In genomic region chr21:15195768-15196167, GRCh38 we compare ENCODE assay signal across 18 cellular contexts.
DNase-seq lines count a peak whose midpoint lies in the region; ATAC-seq, FAIRE-seq and TF ChIP-seq lines count a peak whose summit lies in the region.
"Had no signal": no experiment of that assay in that cellular context is flagged by ENCODE, and none has a peak within 500 bp of the region (broad histone marks: within the 10 kb centered on the region; RNA-seq: fewer than 3 reads in every experiment).

No MANE protein-coding gene starts in this region.

- TF ChIP-seq CTCF in K562 (IDR thresholded peaks at IDR 0.05 in 2 of 3, conservative IDR thresholded peaks at IDR 0.05 in 1 of 3; ENCODE audit: insufficient read depth in 2 of 3, low read depth in 1 of 3, low read length in 3 of 3) (no peak), mucosa of descending colon (IDR thresholded peaks at IDR 0.05) (no peak)

- H3K9me1 ChIP-seq in K562 (ENCODE audit: control insufficient read depth, insufficient read depth, low read length), result no peaks in the 10 kb centered on the region

- no peaks in the 10 kb centered on the region for H3K79me2 ChIP-seq in K562 (ENCODE audit: control insufficient read depth, insufficient read depth, low read length)

- ATAC-seq in K562 (no peak), left lobe of liver (peak; percentile 91), mucosa of descending colon (peak; percentile 76), GM18505 (IDR thresholded peaks at IDR 0.05; ENCODE audit: unreplicated experiment) (no peak)

- H3K27me3 ChIP-seq in K562 (ENCODE audit: control insufficient read depth in 2 of 2, insufficient read depth in 2 of 2, low read length in 2 of 2), result no peaks in the 10 kb centered on the region
- H3K27me3 ChIP-seq: BLaER1 treated with 17β-estradiol and CSF1 and Interleukin-3, amounts not matched to agents 10 nM and 100 nM had no signal

- no peak overlapping the region for H3K27ac ChIP-seq in K562 (ENCODE audit: extremely low read depth, low read depth, low read length)
- H3K27ac ChIP-seq: BLaER1 treated with 17β-estradiol and CSF1 and Interleukin-3, amounts not matched to agents 10 nM and 100 nM had no signal

- intact Hi-C loops in K562 (cut with micrococcal nuclease), result no loop called here
- intact Hi-C loops in mucosa of descending colon (cut with DNase I, micrococcal nuclease), result no loop called here

- H2AFZ ChIP-seq in K562 (ENCODE audit: low read depth, low read length), result peak overlapping the region; percentile 32; the same call in 1 of the 2 replicates

- no peaks in the 10 kb centered on the region for H4K20me1 ChIP-seq in K562 (replicated peaks; ENCODE audit: control insufficient read depth, insufficient read depth, low read length)
- H4K20me1 ChIP-seq: BLaER1 treated with 17β-estradiol and CSF1 and Interleukin-3, amounts not matched to agents 10 nM and 100 nM had no signal

- CTCF ChIA-PET in K562 (lab: Yijun Ruan, JAX; ENCODE audit: low intra/inter-chr PET ratio), result no interaction called here

- no peak for TF ChIP-seq RAD21 in K562 (CRISPR knock-in tag; conservative IDR thresholded peaks at IDR 0.05 in 1 of 2, IDR thresholded peaks at IDR 0.05 in 1 of 2)

- no peak for TF ChIP-seq EP300 in K562 (IDR thresholded peaks at IDR 0.05; ENCODE audit: low read length)

- POLR2A ChIA-PET in K562 (lab: Yijun Ruan, JAX), result no interaction called here

- H3K36me3 ChIP-seq in K562 (ENCODE audit: control insufficient read depth, insufficient read depth, low read length), result no peaks in the 10 kb centered on the region
- no peaks in the 10 kb centered on the region for H3K36me3 ChIP-seq in mucosa of descending colon (ENCODE audit: low read depth)
- H3K36me3 ChIP-seq: BLaER1 treated with 17β-estradiol and CSF1 and Interleukin-3, amounts not matched to agents 10 nM and 100 nM had no signal

- in situ Hi-C loops in K562 (cut with MboI), result no loop called here

- H3K9me3 ChIP-seq in K562 (replicated peaks; ENCODE audit: control insufficient read depth, insufficient read depth, low read depth, low read length) (no peaks in the 10 kb centered on the region), mucosa of descending colon (no peaks in the 10 kb centered on the region)
- H3K9me3 ChIP-seq: BLaER1 treated with 17β-estradiol and CSF1 and Interleukin-3, amounts not matched to agents 10 nM and 100 nM had no signal

- TF ChIP-seq POLR2A in K562 (conservative IDR thresholded peaks at IDR 0.05) (no peak), GM18505 (IDR thresholded peaks at IDR 0.05; ENCODE audit: borderline replicate concordance, extremely low read depth, insufficient read depth, insufficient read length) (no peak)

- no TSS peak for BruUV-seq in K562 (replicated peaks; lab: Mats Ljungman, UMichigan)

- no peak overlapping the region for H3K9ac ChIP-seq in K562 (ENCODE audit: insufficient read depth in 1 of 2, low read depth in 2 of 2, low read length in 2 of 2)
- H3K9ac ChIP-seq: BLaER1 treated with 17β-estradiol and CSF1 and Interleukin-3, amounts not matched to agents 10 nM and 100 nM had no signal

- no peak for DNase-seq in K562 (ENCODE audit: extremely low read depth in 1 of 4, low spot score in 3 of 4)
- DNase-seq in left lobe of liver (ENCODE audit: low spot score), result peak; percentile 65
- DNase-seq in mucosa of descending colon, result no peak
- no peak for DNase-seq in C1 segment of cervical spinal cord (lab: John Stamatoyannopoulos, UW)
- DNase-seq in DMS114 treated with DMSO at 0.1 percent for 48 hours (lab: John Stamatoyannopoulos, UW; ENCODE audit: unreplicated experiment), result no peak
- DNase-seq: CD4-positive, CD25-positive, alpha-beta regulatory T cell; CD8-positive, alpha-beta memory T cell; COR-L47; DMS153; DMS79; GDM1; H9 had no signal

- no peak overlapping the region for H3K4me2 ChIP-seq in K562 (ENCODE audit: insufficient read depth, low read length)
- H3K4me2 ChIP-seq: BLaER1 treated with 17β-estradiol and CSF1 and Interleukin-3, amounts not matched to agents 10 nM and 100 nM had no signal

- no peak overlapping the region for H3K4me3 ChIP-seq in K562
- H3K4me3 ChIP-seq in mucosa of descending colon, result no peak overlapping the region
- H3K4me3 ChIP-seq: BLaER1 treated with 17β-estradiol and CSF1 and Interleukin-3, amounts not matched to agents 10 nM and 100 nM had no signal

- FAIRE-seq in K562 (lab: Jason Lieb, UNC), result no peak
- FAIRE-seq: D721Med, GM12892, H1, HTR-8/SVneo had no signal

- H3K4me1 ChIP-seq in K562 (replicated peaks in 1 of 2; ENCODE audit: control insufficient read depth in 2 of 2, insufficient read depth in 2 of 2, low read length in 2 of 2), result peaks cover 0 to 6% of the 10 kb centered on the region in 2 experiments; a peak in 1 of 5 replicates
- H3K4me1 ChIP-seq in mucosa of descending colon (ENCODE audit: low read depth), result no peaks in the 10 kb centered on the region
- H3K4me1 ChIP-seq: BLaER1 treated with 17β-estradiol and CSF1 and Interleukin-3, amounts not matched to agents 10 nM and 100 nM had no signal

- 50% methylated on average over 1 of the region's 1 CpG for WGBS in K562 (ENCODE audit: insufficient coverage, low coverage, missing lambda C conversion rate)

TF ChIP-seq in K562, 482 proteins besides CTCF, POLR2A, EP300 and RAD21:
- TF ChIP-seq ETV6 (IDR thresholded peaks at IDR 0.05; ENCODE audit: borderline replicate concordance in 1 of 2, low read depth in 2 of 2, low read length in 1 of 2), result no peak
- no peak for TF ChIP-seq ETV6 (CRISPR knock-in tag; IDR thresholded peaks at IDR 0.05; ENCODE audit: borderline replicate concordance)
- TF ChIP-seq HSF4 (CRISPR knock-in tag; IDR thresholded peaks at IDR 0.05; ENCODE audit: borderline replicate concordance), result no peak
- no peak for TF ChIP-seq TAF15 (IDR thresholded peaks at IDR 0.05; ENCODE audit: low read depth, low read length)
- no peak for TF ChIP-seq ATF7 (IDR thresholded peaks at IDR 0.05)

Comparison
In these comparisons a context has a peak if more than half of its experiments do, and no peak if none do; other contexts are left out.
1. ATAC-seq: peak in left lobe of liver (single experiment) and mucosa of descending colon (single experiment); none in K562 (single experiment) and GM18505 (single experiment).